28 cellular contexts compared by ENCODE assay signal in the genomic region with DNA sequence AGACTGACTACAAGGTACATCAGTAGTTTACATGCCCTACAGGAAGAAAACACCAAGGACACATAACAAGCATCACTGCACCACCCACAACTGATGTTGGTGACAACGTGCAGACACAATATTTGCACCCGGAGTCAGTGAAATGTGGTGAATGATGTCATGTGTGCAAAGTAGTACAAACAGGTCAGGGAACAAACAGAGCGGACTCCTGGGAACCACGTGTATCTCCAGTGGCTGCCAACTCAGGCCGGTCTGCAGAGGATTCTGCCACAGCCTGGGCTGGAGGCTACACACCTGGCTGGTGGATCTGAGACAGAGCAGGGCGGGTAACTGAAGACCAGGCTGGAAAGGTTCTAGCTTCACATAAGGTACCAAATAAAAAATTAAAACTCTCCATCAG.
"Had no signal": no experiment of that assay in that cellular context is flagged by ENCODE, and none has a peak within 500 bp of the region (broad histone marks: within the 10 kb centered on the region; RNA-seq: fewer than 3 reads in every experiment).

No MANE protein-coding gene starts in this region.

- H3K9me3 Mint-ChIP-seq: activated naive CD4-positive, alpha-beta T cell treated with anti-CD3 and anti-CD28 coated beads, Interleukin-2, amount 50 U/mL, for 72 hours; central memory CD8-positive, alpha-beta T cell; effector memory CD8-positive, alpha-beta T cell; memory B cell; natural killer cell treated with Interleukin-12 subunit alpha and Interleukin-12 subunit beta and Interleukin-15 and Interleukin-18, amount 100 ng/mL, for 72 hours; stimulated activated naive B cell treated with anti-CD40 and anti-IgM and Interleukin-4, amounts not matched to agents 10 μg/mL and 1 μg/mL and 100 μg/mL, for 72 hours had no signal

- H3K4me3 ChIP-seq: ascending aorta, colonic mucosa, dorsolateral prefrontal cortex, hepatocyte, testis, uterus had no signal

- H3K27ac ChIP-seq: ascending aorta, colonic mucosa, hepatocyte, neutrophil, parathyroid adenoma, testis, uterus, VCaP had no signal

- H3K36me3 Mint-ChIP-seq: activated naive CD4-positive, alpha-beta T cell treated with anti-CD3 and anti-CD28 coated beads, Interleukin-2, amount 50 U/mL, for 72 hours; natural killer cell treated with Interleukin-12 subunit alpha and Interleukin-12 subunit beta and Interleukin-15 and Interleukin-18, amount 100 ng/mL, for 72 hours had no signal

- H3K9me3 ChIP-seq: ascending aorta, colonic mucosa, neutrophil, testis, uterus had no signal

- H3K27me3 ChIP-seq: ascending aorta, colonic mucosa, dorsolateral prefrontal cortex, neutrophil, testis, uterus had no signal

- ATAC-seq: activated naive CD4-positive, alpha-beta T cell treated with anti-CD3 and anti-CD28 coated beads, Interleukin-2, amount 50 U/mL, for 72 hours; effector memory CD8-positive, alpha-beta T cell; esophagus mucosa; left ventricle myocardium superior; natural killer cell treated with Interleukin-12 subunit alpha and Interleukin-12 subunit beta and Interleukin-15 and Interleukin-18, amount 100 ng/mL, for 72 hours; sciatic nerve; stimulated activated naive B cell treated with anti-CD40 and anti-IgM and Interleukin-4, amounts not matched to agents 10 μg/mL and 1 μg/mL and 100 μg/mL, for 72 hours had no signal

- H3K4me1 ChIP-seq: ascending aorta, parathyroid adenoma, testis, uterus had no signal

- DNase-seq: activated CD4-positive, alpha-beta T cell treated with anti-CD3 and anti-CD28 coated beads for 1 hour; activated CD4-positive, alpha-beta T cell treated with anti-CD3 and anti-CD28 coated beads, Interleukin-2, amount 50 U/mL, for 1 hour; activated gamma-delta T cell treated with Interleukin-2 at 50 U/mL for 16 hours; activated T-cell treated with anti-CD3 and anti-CD28 coated beads, Interleukin-2, amount 50 U/mL, for 1 hour; colonic mucosa; dorsolateral prefrontal cortex; effector memory CD8-positive, alpha-beta T cell; glutamatergic neuron; kidney glomerular epithelial cell; left ventricle myocardium superior; stimulated activated CD4-positive, alpha-beta T cell treated with anti-CD3 and anti-CD28 coated beads, Interleukin-2, amount 100 ng/mL, for 48 hours; stimulated activated CD8-positive, alpha-beta memory T cell treated with anti-CD3 and anti-CD28 coated beads, Interleukin-4, amount 100 ng/mL, for 48 hours; stimulated activated naive B cell treated with anti-CD40 and anti-IgM and Interleukin-4, amounts not matched to agents 10 μg/mL and 1 μg/mL and 100 μg/mL, for 72 hours; T-helper 2 cell; testis; trophoblast cell; uterus had no signal

- H3K9ac ChIP-seq: parathyroid adenoma had no signal

- H3K27me3 Mint-ChIP-seq: central memory CD8-positive, alpha-beta T cell had no signal

- H3K36me3 ChIP-seq: ascending aorta, colonic mucosa, neutrophil, uterus had no signal

- H3K27ac Mint-ChIP-seq: activated naive CD4-positive, alpha-beta T cell treated with anti-CD3 and anti-CD28 coated beads, Interleukin-2, amount 50 U/mL, for 72 hours; effector memory CD8-positive, alpha-beta T cell; memory B cell; natural killer cell treated with Interleukin-12 subunit alpha and Interleukin-12 subunit beta and Interleukin-15 and Interleukin-18, amount 100 ng/mL, for 72 hours; stimulated activated naive B cell treated with anti-CD40 and anti-IgM and Interleukin-4, amounts not matched to agents 10 μg/mL and 1 μg/mL and 100 μg/mL, for 72 hours had no signal

- H3K4me3 Mint-ChIP-seq: central memory CD8-positive, alpha-beta T cell; effector memory CD8-positive, alpha-beta T cell; memory B cell; natural killer cell treated with Interleukin-12 subunit alpha and Interleukin-12 subunit beta and Interleukin-15 and Interleukin-18, amount 100 ng/mL, for 72 hours; stimulated activated naive B cell treated with anti-CD40 and anti-IgM and Interleukin-4, amounts not matched to agents 10 μg/mL and 1 μg/mL and 100 μg/mL, for 72 hours had no signal
